ENCODE assay signal across 20 cellular contexts in genomic region chr4:153294631-153295030, GRCh38. TPM values are rescaled to one million over a fixed set of nuclear protein-coding genes. Genes with fewer than 3 reads are reported as not detected.
DNase-seq lines count a peak whose midpoint lies in the region; ATAC-seq and TF ChIP-seq lines count a peak whose summit lies in the region.
"Had no signal": no experiment of that assay in that cellular context is flagged by ENCODE, and none has a peak within 500 bp of the region (broad histone marks: within the 10 kb centered on the region; RNA-seq: fewer than 3 reads in every experiment).

No MANE protein-coding gene starts in this region.

- no peak overlapping the region for H3K23ac ChIP-seq in mesendoderm (ENCODE audit: low read length)

- H3K4me1 ChIP-seq in breast epithelium (peaks cover 0 to 7% of the 10 kb centered on the region in 2 donors), body of pancreas (peaks cover 14% of the 10 kb centered on the region), mesendoderm (ENCODE audit: control insufficient read depth, low read depth, low read length) (no peaks in the 10 kb centered on the region)

- peak overlapping the region; percentile 81 to 84 for H3K27ac ChIP-seq in breast epithelium
- peak overlapping the region; percentile 14 to 63 (median 49) for H3K27ac ChIP-seq in body of pancreas
- H3K27ac ChIP-seq in mesendoderm (ENCODE audit: low read depth, low read length) = no peak overlapping the region
- H3K27ac ChIP-seq: ascending aorta, BLaER1, heart right ventricle had no signal

- H4K5ac ChIP-seq in mesendoderm (ENCODE audit: low read length) = no peak overlapping the region

- no peak overlapping the region for H3K4me2 ChIP-seq in mesendoderm (ENCODE audit: low read length)

- H2BK120ac ChIP-seq in mesendoderm (ENCODE audit: low read depth, low read length) = no peak overlapping the region

- no peak overlapping the region for H3K4ac ChIP-seq in mesendoderm (ENCODE audit: low read depth, low read length)

- intact Hi-C loops in breast epithelium (cut with DNase I; ENCODE audit: low total_unique reads) (no loop called here), MCF 10A (cut with micrococcal nuclease) (no loop called here), body of pancreas (cut with DNase I) (no loop called here)

- WGBS in body of pancreas, 2 donors = 41 to 58% methylated on average over 1 of the region's 1 CpG
- WGBS in mesendoderm (ENCODE audit: extremely low coverage, insufficient coverage, low lambda C conversion rate) = no CpG with 5 or more reads among the region's 1 CpG

- peak overlapping the region in 2 of 3 donors; percentile 49 to 50 for H3K4me3 ChIP-seq in breast epithelium
- H3K4me3 ChIP-seq in body of pancreas = no peak overlapping the region
- H3K4me3 ChIP-seq in mesendoderm (ENCODE audit: low read length) = no peak overlapping the region
- H3K4me3 ChIP-seq: ascending aorta, BLaER1, heart right ventricle, sigmoid colon had no signal

- POLR2A ChIA-PET in MCF 10A (lab: Yijun Ruan, JAX) = interaction anchor here (0.7 kb wide), 1 partner anchor 485 kb away, joined by 3 read pairs; no protein-coding TSS in a partner anchor

- peaks cover 45% of the 10 kb centered on the region for H3K36me3 Mint-ChIP-seq in MCF 10A (ENCODE audit: insufficient read depth, unreplicated experiment)
- peaks cover 48% of the 10 kb centered on the region for H3K36me3 Mint-ChIP-seq in type B pancreatic cell

- H3K4me3 Mint-ChIP-seq in MCF 10A (ENCODE audit: unreplicated experiment) = no peak overlapping the region
- H3K4me3 Mint-ChIP-seq in type B pancreatic cell = peak overlapping the region; percentile 84

- H3K9me3 Mint-ChIP-seq in MCF 10A (ENCODE audit: unreplicated experiment) = peaks cover 8% of the 10 kb centered on the region
- H3K9me3 Mint-ChIP-seq in type B pancreatic cell = peaks cover 3% of the 10 kb centered on the region

- H3K56ac ChIP-seq in mesendoderm (ENCODE audit: low read length) = no peak overlapping the region

- H3K27me3 Mint-ChIP-seq in MCF 10A (ENCODE audit: insufficient read depth, unreplicated experiment) = no peaks in the 10 kb centered on the region
- no peaks in the 10 kb centered on the region for H3K27me3 Mint-ChIP-seq in type B pancreatic cell

- TF ChIP-seq CTCF in breast epithelium (IDR thresholded peaks at IDR 0.05) (no peak), MCF 10A (IDR thresholded peaks at IDR 0.05; ENCODE audit: unreplicated experiment) (no peak), body of pancreas (IDR thresholded peaks at IDR 0.05) (no peak), type B pancreatic cell (conservative IDR thresholded peaks at IDR 0.05) (no peak)

- H2AK5ac ChIP-seq in mesendoderm (ENCODE audit: low read length) = no peak overlapping the region

- H3K18ac ChIP-seq in mesendoderm (ENCODE audit: low read length) = no peak overlapping the region

- no peak overlapping the region for H4K8ac ChIP-seq in mesendoderm (ENCODE audit: low read depth, low read length)

- H3K27me3 ChIP-seq in breast epithelium (no peaks in the 10 kb centered on the region), body of pancreas (no peaks in the 10 kb centered on the region), mesendoderm (ENCODE audit: insufficient read depth, low read length, poor library complexity) (no peaks in the 10 kb centered on the region)
- H3K27me3 ChIP-seq: ascending aorta, BLaER1, heart right ventricle, sigmoid colon had no signal

- ATAC-seq in body of pancreas = peak; percentile 84
- ATAC-seq in GM19351 (IDR thresholded peaks at IDR 0.05; ENCODE audit: unreplicated experiment) = no peak
- ATAC-seq: activated CD4-positive, CD25-positive, alpha-beta regulatory T cell treated with anti-CD3 and anti-CD28 coated beads, Interleukin-2, amount 50 U/mL, for 24 hours had no signal

- no peaks in the 10 kb centered on the region for H3K79me2 ChIP-seq in mesendoderm (ENCODE audit: control insufficient read depth, insufficient read depth, low read length)

- no TSS peak for BruUV-seq in MCF 10A (replicated peaks; lab: Mats Ljungman, UMichigan)

- H2BK15ac ChIP-seq in mesendoderm (replicated peaks; ENCODE audit: low read depth) = no peak overlapping the region

- H3K27ac Mint-ChIP-seq in MCF 10A (ENCODE audit: low read depth, unreplicated experiment) (no peak overlapping the region), type B pancreatic cell (peak overlapping the region; percentile 94)

- DNase-seq in breast epithelium (ENCODE audit: low spot score in 2 of 2) (peak in 1 of 2 donors; percentile 36), MCF 10A (ENCODE audit: unreplicated experiment) (no peak), body of pancreas (peak in 1 of 4 donors; percentile 22), kidney glomerular epithelial cell (lab: John Stamatoyannopoulos, UW) (peak; percentile 10), type B pancreatic cell (ENCODE audit: extremely low spot score, unreplicated experiment) (no peak), SHP77 (lab: John Stamatoyannopoulos, UW) (no peak), mesendoderm (no peak)
- DNase-seq: activated naive CD4-positive, alpha-beta T cell treated with anti-CD3 and anti-CD28 coated beads, Interleukin-2, amount 50 U/mL, for 16 hours; activated T-cell treated with anti-CD3 and anti-CD28 coated beads, Interleukin-2, amount 50 U/mL, for 48 hours; DMS 273 treated with DMSO at 0.1 percent for 48 hours; effector CD8-positive, alpha-beta T cell; heart right ventricle; NCI-H1105 treated with DMSO at 0.1 percent for 48 hours; NCI-H524 treated with DMSO at 0.1 percent for 48 hours; RPMI8226; sigmoid colon had no signal

- H2BK5ac ChIP-seq in mesendoderm (ENCODE audit: low read length) = no peak overlapping the region

- H3K36me3 ChIP-seq in breast epithelium (no peaks in the 10 kb centered on the region), body of pancreas (replicated peaks in 1 of 2; ENCODE audit: insufficient read depth in 1 of 2, low read depth in 2 of 2) (no peaks in the 10 kb centered on the region), mesendoderm (ENCODE audit: control insufficient read depth, insufficient read depth, low read length) (peaks cover 3% of the 10 kb centered on the region)

- no peak overlapping the region for H3K9ac ChIP-seq in mesendoderm (ENCODE audit: low read length)
- H3K9ac ChIP-seq: BLaER1 had no signal

- TF ChIP-seq POLR2A in breast epithelium (IDR thresholded peaks at IDR 0.05) = no peak
- TF ChIP-seq POLR2A in body of pancreas (IDR thresholded peaks at IDR 0.05) = no peak

- H3K4me1 Mint-ChIP-seq in MCF 10A (ENCODE audit: insufficient read depth, unreplicated experiment) (peaks cover 7% of the 10 kb centered on the region), type B pancreatic cell (ENCODE audit: unreplicated experiment) (peaks cover 15% of the 10 kb centered on the region)

- CTCF ChIA-PET in MCF 10A (lab: Yijun Ruan, JAX) = interaction anchor here (0.7 to 1.3 kb wide), 2 partner anchors 44 to 266 kb away, joined by 5 read pairs; no protein-coding TSS in a partner anchor

- H3K79me1 ChIP-seq in mesendoderm (ENCODE audit: low read length) = no peaks in the 10 kb centered on the region

- peaks cover 0 to 2% of the 10 kb centered on the region in 2 donors for H3K9me3 ChIP-seq in breast epithelium
- H3K9me3 ChIP-seq in body of pancreas = no peaks in the 10 kb centered on the region
- H3K9me3 ChIP-seq: sigmoid colon had no signal

RNA-seq across cellular contexts. Expression of gene MND1, which starts 49.9 kb away (rescaled TPM):
- under 1 TPM in 1 of 3 donors, not detected in 2; 0.64 TPM for total RNA-seq in breast epithelium
- 4.8 and 9.7 TPM in 2 replicates for total RNA-seq in MCF 10A (2022)
- 1 to 10 TPM in 1 of 2 donors, not detected in 1; 1.0 TPM for total RNA-seq in body of pancreas
- total RNA-seq in type B pancreatic cell (ENCODE audit: low replicate concordance) = 3.8 and 15.2 TPM in 2 replicates
- polyA plus RNA-seq in mesendoderm (2013, experiment 1 of 2) = 45.3 TPM
- polyA plus RNA-seq in mesendoderm (2013, experiment 2 of 2) = 45.1 TPM
- total RNA-seq: ascending aorta had no signal

Comparison
In these comparisons a context has a peak if more than half of its experiments do, and no peak if none do; other contexts are left out.
1. H3K4me3 ChIP-seq: peak in breast epithelium (2 of 3); none in body of pancreas (0 of 2) and mesendoderm (single experiment).